In the genomic region with DNA sequence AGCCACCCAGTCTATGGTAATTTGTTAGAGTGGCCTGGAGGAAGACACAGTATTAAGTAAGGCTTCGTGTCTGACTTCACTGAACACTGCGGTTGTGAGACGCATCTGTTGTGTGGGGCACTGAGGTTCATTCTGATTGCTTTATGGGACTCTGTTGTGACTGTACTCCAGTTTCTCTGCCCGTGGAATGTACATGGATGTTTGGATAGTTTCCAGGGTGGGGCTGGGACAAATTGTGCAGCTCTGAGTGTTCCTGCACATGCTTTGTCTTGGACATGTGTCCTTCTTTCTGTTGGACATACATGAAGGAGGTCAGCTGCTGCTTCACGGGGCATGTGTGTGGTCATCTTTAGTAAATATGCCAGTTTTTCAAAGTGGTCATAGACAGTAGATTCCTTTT, we compare ENCODE assay signal across 15 cellular contexts. TPM values are rescaled to one million over a fixed set of nuclear protein-coding genes. Genes with fewer than 3 reads are reported as not detected.
DNase-seq lines count a peak whose midpoint lies in the region; ATAC-seq and TF ChIP-seq lines count a peak whose summit lies in the region.
"Had no signal": no experiment of that assay in that cellular context is flagged by ENCODE, and none has a peak within 500 bp of the region (broad histone marks: within the 10 kb centered on the region; RNA-seq: fewer than 3 reads in every experiment).

No MANE protein-coding gene starts in this region.

- H3K27me3 Mint-ChIP-seq in CD4-positive, CD25-positive, alpha-beta regulatory T cell, result no peaks in the 10 kb centered on the region
- H3K27me3 Mint-ChIP-seq in endothelial cell (ENCODE audit: unreplicated experiment) (peaks cover 6% of the 10 kb centered on the region), osteocyte (ENCODE audit: unreplicated experiment) (no peaks in the 10 kb centered on the region)
- H3K27me3 Mint-ChIP-seq: activated B cell treated with CpG ODN at 0.5 μM for 24 hours had no signal

- no peaks in the 10 kb centered on the region for H3K9me3 Mint-ChIP-seq in CD4-positive, CD25-positive, alpha-beta regulatory T cell
- H3K9me3 Mint-ChIP-seq in endothelial cell (ENCODE audit: unreplicated experiment), result no peaks in the 10 kb centered on the region
- no peaks in the 10 kb centered on the region for H3K9me3 Mint-ChIP-seq in osteocyte (ENCODE audit: unreplicated experiment)
- H3K9me3 Mint-ChIP-seq: activated B cell treated with CpG ODN at 0.5 μM for 24 hours had no signal

- no peaks in the 10 kb centered on the region for H3K27me3 ChIP-seq in CD4-positive, CD25-positive, alpha-beta regulatory T cell (ENCODE audit: control insufficient read depth, insufficient read depth, low read length)

- no peaks in the 10 kb centered on the region for H3K36me3 ChIP-seq in CD4-positive, CD25-positive, alpha-beta regulatory T cell (ENCODE audit: control insufficient read depth, insufficient read depth, low read length)

- peaks cover 26% of the 10 kb centered on the region for H3K4me1 ChIP-seq in CD4-positive, CD25-positive, alpha-beta regulatory T cell (ENCODE audit: control insufficient read depth, insufficient read depth, low read length, poor library complexity, severe bottlenecking)

- no peaks in the 10 kb centered on the region for H3K9me3 ChIP-seq in CD4-positive, CD25-positive, alpha-beta regulatory T cell (ENCODE audit: control insufficient read depth in 2 of 2, low read length in 2 of 2)

- H3K4me3 Mint-ChIP-seq in CD4-positive, CD25-positive, alpha-beta regulatory T cell, result peak overlapping the region in 1 of 4 donors; percentile 58
- H3K4me3 Mint-ChIP-seq in endothelial cell (ENCODE audit: unreplicated experiment) (peak overlapping the region; percentile 57), osteocyte (ENCODE audit: unreplicated experiment) (no peak overlapping the region)
- H3K4me3 Mint-ChIP-seq: activated B cell treated with CpG ODN at 0.5 μM for 24 hours had no signal

- no peak for ATAC-seq in CD4-positive, CD25-positive, alpha-beta regulatory T cell (ENCODE audit: low read depth in 2 of 2)
- ATAC-seq in HG03196 (IDR thresholded peaks at IDR 0.05; ENCODE audit: unreplicated experiment), result no peak

- H3K27ac ChIP-seq in CD4-positive, CD25-positive, alpha-beta regulatory T cell (ENCODE audit: insufficient read depth, low read length, poor library complexity, severe bottlenecking), result no peak overlapping the region

- H3K27ac Mint-ChIP-seq in CD4-positive, CD25-positive, alpha-beta regulatory T cell, result peak overlapping the region; percentile 53 to 88 (median 75)
- H3K27ac Mint-ChIP-seq in endothelial cell (ENCODE audit: unreplicated experiment) (no peak overlapping the region), osteocyte (ENCODE audit: unreplicated experiment) (peak overlapping the region; percentile 56)
- H3K27ac Mint-ChIP-seq: activated B cell treated with CpG ODN at 0.5 μM for 24 hours had no signal

- TF ChIP-seq CTCF in endothelial cell (IDR thresholded peaks at IDR 0.05; ENCODE audit: unreplicated experiment), result no peak
- no peak for TF ChIP-seq CTCF in osteocyte (IDR thresholded peaks at IDR 0.05)

- no peak overlapping the region for H3K4me3 ChIP-seq in CD4-positive, CD25-positive, alpha-beta regulatory T cell (ENCODE audit: low read depth, low read length)

- DNase-seq in CD4-positive, CD25-positive, alpha-beta regulatory T cell, result no peak
- DNase-seq in HS-27A (ENCODE audit: low read depth), result peak; percentile 62
- no peak for DNase-seq in endothelial cell (ENCODE audit: low spot score)
- DNase-seq in osteocyte (ENCODE audit: extremely low spot score, unreplicated experiment), result no peak
- DNase-seq in inferior parietal cortex (ENCODE audit: extremely low spot score), result no peak
- DNase-seq in stimulated activated CD4-positive, alpha-beta T cell treated with anti-CD3 and anti-CD28 coated beads, Interleukin-1b, Interleukin-23, amount 100 ng/mL, for 48 hours, result no peak
- no peak for DNase-seq in germinal center (ENCODE audit: low spot score)
- DNase-seq: activated B cell treated with CpG ODN at 0.5 μM for 24 hours; activated T-cell treated with anti-CD3 and anti-CD28 coated beads, Interleukin-2, amount 50 U/mL, for 48 hours; mesendoderm; NCI-H1105 treated with DMSO at 0.1 percent for 48 hours; NCI-H510A; posterior cingulate gyrus; stimulated activated CD4-positive, alpha-beta T cell treated with anti-CD3 and anti-CD28 coated beads, Interleukin-4, amount 100 ng/mL, for 4 hours had no signal

- peaks cover 5% of the 10 kb centered on the region for H3K36me3 Mint-ChIP-seq in CD4-positive, CD25-positive, alpha-beta regulatory T cell
- H3K36me3 Mint-ChIP-seq in endothelial cell (ENCODE audit: low read depth, unreplicated experiment), result peaks cover 11% of the 10 kb centered on the region
- no peaks in the 10 kb centered on the region for H3K36me3 Mint-ChIP-seq in osteocyte (ENCODE audit: unreplicated experiment)

- peaks cover 7 to 76% (median 30%) of the 10 kb centered on the region in 4 donors for H3K4me1 Mint-ChIP-seq in CD4-positive, CD25-positive, alpha-beta regulatory T cell
- H3K4me1 Mint-ChIP-seq in endothelial cell (ENCODE audit: unreplicated experiment), result peaks cover 41% of the 10 kb centered on the region
- H3K4me1 Mint-ChIP-seq in osteocyte (ENCODE audit: unreplicated experiment), result peaks cover 43% of the 10 kb centered on the region

RNA-seq across cellular contexts. Expression of a gene that starts 58.5 kb away (rescaled TPM):
- 105 TPM for total RNA-seq in CD4-positive, CD25-positive, alpha-beta regulatory T cell
- polyA plus RNA-seq in CD4-positive, CD25-positive, alpha-beta regulatory T cell, result 100 to 1,000 TPM in 2 of 4 donors, 10 to 100 TPM in 2; 74.1 to 113 (median 92.6) TPM
- 12.1 TPM for total RNA-seq in endothelial cell (ENCODE audit: unreplicated experiment)
- 41.7 and 44.8 TPM in 2 replicates for total RNA-seq in osteocyte
